ENCODE assay signal across 8 cellular contexts in genomic region chrX:137194164-137194563, GRCh38.
DNase-seq lines count a peak whose midpoint lies in the region; ATAC-seq and TF ChIP-seq lines count a peak whose summit lies in the region.

No MANE protein-coding gene starts in this region.

- H3K4me3 Mint-ChIP-seq in activated T-helper 1 cell treated with anti-CD3 and anti-CD28 coated beads, Interleukin-12 subunit alpha, Interleukin-12 subunit beta, Interleukin-2, Interleukin-4 antibody, amounts not matched to agents 30 ng/mL and 10 ng/mL and 1 ng/mL, durations not matched to agents 14 hours and 24 hours and 36 hours = no peak overlapping the region

- TF ChIP-seq RAD21 in liver (IDR thresholded peaks at IDR 0.05) = peak; percentile 77 to 87

- H3K27me3 ChIP-seq in liver (ENCODE audit: control insufficient read depth in 4 of 4, insufficient read depth in 4 of 4, low read length in 3 of 4) = no peaks in the 10 kb centered on the region

- 1% methylated on average over 4 of the region's 4 CpGs for WGBS in liver

- no peak overlapping the region for H3K27ac ChIP-seq in liver (ENCODE audit: low read depth in 1 of 2, low read length in 2 of 2)

- H3K36me3 Mint-ChIP-seq in activated T-helper 1 cell treated with anti-CD3 and anti-CD28 coated beads, Interleukin-12 subunit alpha, Interleukin-12 subunit beta, Interleukin-2, Interleukin-4 antibody, amounts not matched to agents 30 ng/mL and 10 ng/mL and 1 ng/mL, durations not matched to agents 14 hours and 24 hours and 36 hours (ENCODE audit: low read depth) = no peaks in the 10 kb centered on the region

- ATAC-seq in GM19467 (IDR thresholded peaks at IDR 0.05; ENCODE audit: unreplicated experiment) (peak; percentile 85), HG02623 (IDR thresholded peaks at IDR 0.05; ENCODE audit: unreplicated experiment) (no peak), GM19397 (IDR thresholded peaks at IDR 0.05; ENCODE audit: unreplicated experiment) (no peak), omental fat pad (ENCODE audit: low FRiP score) (no peak)

- H3K4me1 Mint-ChIP-seq in activated T-helper 1 cell treated with anti-CD3 and anti-CD28 coated beads, Interleukin-12 subunit alpha, Interleukin-12 subunit beta, Interleukin-2, Interleukin-4 antibody, amounts not matched to agents 30 ng/mL and 10 ng/mL and 1 ng/mL, durations not matched to agents 14 hours and 24 hours and 36 hours (ENCODE audit: low read depth) = no peaks in the 10 kb centered on the region

- no peak overlapping the region for H3K9ac ChIP-seq in liver (ENCODE audit: low read depth in 1 of 2, low read length in 2 of 2)

- H3K36me3 ChIP-seq in liver (ENCODE audit: control insufficient read depth in 4 of 4, insufficient read depth in 3 of 4, low read depth in 1 of 4, low read length in 3 of 4) = no peaks in the 10 kb centered on the region

- peak; percentile 21 for DNase-seq in DMS153 (lab: John Stamatoyannopoulos, UW)
- DNase-seq in NCI-H1048 (lab: John Stamatoyannopoulos, UW) = peak; percentile 1
- DNase-seq in activated T-helper 1 cell treated with anti-CD3 and anti-CD28 coated beads, Interleukin-12 subunit alpha, Interleukin-12 subunit beta, Interleukin-2, Interleukin-4 antibody, amounts not matched to agents 30 ng/mL and 10 ng/mL and 1 ng/mL, durations not matched to agents 14 hours and 24 hours and 36 hours (ENCODE audit: low spot score) = peak; percentile 1
- DNase-seq in omental fat pad (ENCODE audit: low spot score) = no peak

- intact Hi-C loops in activated T-helper 1 cell treated with anti-CD3 and anti-CD28 coated beads, Interleukin-12 subunit alpha, Interleukin-12 subunit beta, Interleukin-2, Interleukin-4 antibody, amounts not matched to agents 30 ng/mL and 10 ng/mL and 1 ng/mL, durations not matched to agents 14 hours and 24 hours and 36 hours (cut with micrococcal nuclease) = loop anchor here (1.0 kb wide), 1 partner anchor 240 kb away; no protein-coding TSS in a partner anchor

- no peaks in the 10 kb centered on the region for H3K9me3 ChIP-seq in liver (ENCODE audit: control insufficient read depth in 4 of 4, low read length in 3 of 4)

- no peak overlapping the region for H3K27ac Mint-ChIP-seq in activated T-helper 1 cell treated with anti-CD3 and anti-CD28 coated beads, Interleukin-12 subunit alpha, Interleukin-12 subunit beta, Interleukin-2, Interleukin-4 antibody, amounts not matched to agents 30 ng/mL and 10 ng/mL and 1 ng/mL, durations not matched to agents 14 hours and 24 hours and 36 hours

- H3K4me3 ChIP-seq in liver (ENCODE audit: low read depth in 1 of 3, low read length in 3 of 3) = no peak overlapping the region

- TF ChIP-seq CTCF in liver (IDR thresholded peaks at IDR 0.05; ENCODE audit: low read depth, low read length, missing input control) = peak; percentile 60
- no peak for TF ChIP-seq CTCF in omental fat pad (IDR thresholded peaks at IDR 0.05)

- H3K9me3 Mint-ChIP-seq in activated T-helper 1 cell treated with anti-CD3 and anti-CD28 coated beads, Interleukin-12 subunit alpha, Interleukin-12 subunit beta, Interleukin-2, Interleukin-4 antibody, amounts not matched to agents 30 ng/mL and 10 ng/mL and 1 ng/mL, durations not matched to agents 14 hours and 24 hours and 36 hours = no peaks in the 10 kb centered on the region

- H3K4me1 ChIP-seq in liver (ENCODE audit: control insufficient read depth in 4 of 4, insufficient read depth in 4 of 4, low read length in 3 of 4) = no peaks in the 10 kb centered on the region

- H3K27me3 Mint-ChIP-seq in activated T-helper 1 cell treated with anti-CD3 and anti-CD28 coated beads, Interleukin-12 subunit alpha, Interleukin-12 subunit beta, Interleukin-2, Interleukin-4 antibody, amounts not matched to agents 30 ng/mL and 10 ng/mL and 1 ng/mL, durations not matched to agents 14 hours and 24 hours and 36 hours (ENCODE audit: insufficient read depth) = peaks cover 11% of the 10 kb centered on the region

TF ChIP-seq in liver, 16 proteins besides CTCF, POLR2A, EP300 and RAD21:
- TF ChIP-seq JUND (IDR thresholded peaks at IDR 0.05) = no peak
- TF ChIP-seq NR2F2 (IDR thresholded peaks at IDR 0.05) = no peak
- no peak for TF ChIP-seq FOXA2 (IDR thresholded peaks at IDR 0.05)
- TF ChIP-seq EGR1 (IDR thresholded peaks at IDR 0.05; ENCODE audit: low read depth in 2 of 2) = no peak
- no peak for TF ChIP-seq FOXA1 (IDR thresholded peaks at IDR 0.05)
- TF ChIP-seq SP1 (IDR thresholded peaks at IDR 0.05) = no peak
- TF ChIP-seq MAX (IDR thresholded peaks at IDR 0.05) = no peak
- TF ChIP-seq YY1 (IDR thresholded peaks at IDR 0.05) = no peak
- TF ChIP-seq GABPA (IDR thresholded peaks at IDR 0.05 in 1 of 2, conservative IDR thresholded peaks at IDR 0.05 in 1 of 2) = no peak
- TF ChIP-seq HNF4A (conservative IDR thresholded peaks at IDR 0.05) = no peak
- no peak for TF ChIP-seq TAF1 (conservative IDR thresholded peaks at IDR 0.05)
- no peak for TF ChIP-seq REST (IDR thresholded peaks at IDR 0.05)
- no peak for TF ChIP-seq ATF3 (IDR thresholded peaks at IDR 0.05)
- TF ChIP-seq RXRA (IDR thresholded peaks at IDR 0.05) = no peak
- no peak for TF ChIP-seq HNF4G (IDR thresholded peaks at IDR 0.05)
- no peak for TF ChIP-seq ZBTB33 (IDR thresholded peaks at IDR 0.05)
